ENCODE assay signal across 6 cellular contexts in genomic region chr2:232021881-232022280, GRCh38.
"Had no signal": no experiment of that assay in that cellular context is flagged by ENCODE, and none has a peak within 500 bp of the region (broad histone marks: within the 10 kb centered on the region; RNA-seq: fewer than 3 reads in every experiment).

No MANE protein-coding gene starts in this region.

- H3K27ac Mint-ChIP-seq: H9 had no signal

- H3K4me3 Mint-ChIP-seq: H9 had no signal

- H3K4me1 Mint-ChIP-seq: H9 had no signal

- H3K9me3 Mint-ChIP-seq: H9 had no signal

- DNase-seq: GM23248, H9, HCEC 1CT, IMR-90, KG1 had no signal

- ATAC-seq: K562 had no signal
